Comparison of ENCODE assay signal across 1 cellular context in the genomic region with DNA sequence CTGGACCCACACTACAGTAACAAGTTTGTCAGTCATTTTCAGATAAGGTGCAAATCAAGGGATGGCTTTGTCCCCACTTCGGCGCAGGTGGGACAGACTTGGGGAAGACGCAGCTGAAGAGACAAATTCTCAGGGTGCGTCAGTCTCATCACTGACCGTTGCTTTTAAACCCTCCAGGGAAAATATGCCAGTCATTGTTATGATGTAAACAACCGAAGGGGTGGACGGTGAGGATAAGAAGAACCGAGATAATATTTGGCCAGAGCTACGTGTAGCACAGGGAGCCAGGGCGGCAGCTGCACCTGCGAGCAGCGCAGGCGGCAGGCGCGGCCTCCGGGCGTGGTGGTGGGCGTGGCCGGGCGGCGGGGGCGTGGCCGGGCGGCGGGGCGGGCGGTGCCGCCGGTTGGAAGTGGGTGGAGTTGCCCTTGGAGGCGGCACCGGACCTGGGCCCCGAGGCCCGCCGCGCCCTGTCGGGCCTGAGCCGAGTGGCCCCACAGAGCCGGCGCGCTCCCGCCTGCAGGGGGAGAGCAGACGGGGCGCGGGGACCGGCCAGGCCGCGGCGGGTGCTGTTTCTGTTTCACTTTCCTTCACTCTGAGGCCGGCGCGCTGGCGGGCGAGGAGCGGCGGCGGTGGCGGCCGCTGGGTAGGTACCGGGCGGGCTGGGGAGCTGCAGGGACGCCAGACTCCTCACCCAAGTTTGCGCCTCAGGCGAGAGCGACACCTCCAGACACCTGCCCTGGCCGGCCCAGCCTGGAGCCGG.
TF ChIP-seq lines count a peak whose summit lies in the region.

A gene (plus strand): TSS at position 470 of the 760 bp plus-strand sequence. CDS start 2,209 bp downstream, outside the sequence.

TF ChIP-seq in HepG2, 621 proteins besides CTCF, POLR2A, EP300 and RAD21 (continued from another document and continues in another):
- TF ChIP-seq, protein P1, sequence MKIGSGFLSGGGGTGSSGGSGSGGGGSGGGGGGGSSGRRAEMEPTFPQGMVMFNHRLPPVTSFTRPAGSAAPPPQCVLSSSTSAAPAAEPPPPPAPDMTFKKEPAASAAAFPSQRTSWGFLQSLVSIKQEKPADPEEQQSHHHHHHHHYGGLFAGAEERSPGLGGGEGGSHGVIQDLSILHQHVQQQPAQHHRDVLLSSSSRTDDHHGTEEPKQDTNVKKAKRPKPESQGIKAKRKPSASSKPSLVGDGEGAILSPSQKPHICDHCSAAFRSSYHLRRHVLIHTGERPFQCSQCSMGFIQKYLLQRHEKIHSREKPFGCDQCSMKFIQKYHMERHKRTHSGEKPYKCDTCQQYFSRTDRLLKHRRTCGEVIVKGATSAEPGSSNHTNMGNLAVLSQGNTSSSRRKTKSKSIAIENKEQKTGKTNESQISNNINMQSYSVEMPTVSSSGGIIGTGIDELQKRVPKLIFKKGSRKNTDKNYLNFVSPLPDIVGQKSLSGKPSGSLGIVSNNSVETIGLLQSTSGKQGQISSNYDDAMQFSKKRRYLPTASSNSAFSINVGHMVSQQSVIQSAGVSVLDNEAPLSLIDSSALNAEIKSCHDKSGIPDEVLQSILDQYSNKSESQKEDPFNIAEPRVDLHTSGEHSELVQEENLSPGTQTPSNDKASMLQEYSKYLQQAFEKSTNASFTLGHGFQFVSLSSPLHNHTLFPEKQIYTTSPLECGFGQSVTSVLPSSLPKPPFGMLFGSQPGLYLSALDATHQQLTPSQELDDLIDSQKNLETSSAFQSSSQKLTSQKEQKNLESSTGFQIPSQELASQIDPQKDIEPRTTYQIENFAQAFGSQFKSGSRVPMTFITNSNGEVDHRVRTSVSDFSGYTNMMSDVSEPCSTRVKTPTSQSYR (CRISPR knock-in tag; IDR thresholded peaks at IDR 0.05; ENCODE audit: borderline replicate concordance) = no peak
- TF ChIP-seq KDM2A (CRISPR knock-in tag; IDR thresholded peaks at IDR 0.05; ENCODE audit: borderline replicate concordance, low read depth) (peak; percentile 71), ESRRA (CRISPR knock-in tag; IDR thresholded peaks at IDR 0.05; ENCODE audit: low read depth) (no peak), ZSCAN29 (CRISPR knock-in tag; conservative IDR thresholded peaks at IDR 0.05) (no peak), RFXANK (CRISPR knock-in tag; IDR thresholded peaks at IDR 0.05) (no peak), ZFYVE20 (CRISPR knock-in tag; IDR thresholded peaks at IDR 0.05; ENCODE audit: borderline replicate concordance, low read depth) (no peak), KDM5B (CRISPR knock-in tag; IDR thresholded peaks at IDR 0.05; ENCODE audit: borderline replicate concordance) (peak; percentile 69; the same call in 1 of the 2 replicates), ZNF747 (CRISPR knock-in tag; IDR thresholded peaks at IDR 0.05; ENCODE audit: borderline replicate concordance) (0 out of 2 replicates have a peak, but pooled peaks have one; percentile 16), HDAC6 (IDR thresholded peaks at IDR 0.05; ENCODE audit: low read depth, low read length) (no peak), ZNF33A (CRISPR knock-in tag; IDR thresholded peaks at IDR 0.05; ENCODE audit: borderline replicate concordance) (no peak), RBAK (CRISPR knock-in tag; IDR thresholded peaks at IDR 0.05) (no peak), ZNF670 (CRISPR knock-in tag; IDR thresholded peaks at IDR 0.05; ENCODE audit: borderline replicate concordance) (no peak), LCORL (IDR thresholded peaks at IDR 0.05) (no peak), LCORL (CRISPR knock-in tag; IDR thresholded peaks at IDR 0.05) (peak; percentile 79), MIER2 (CRISPR knock-in tag; IDR thresholded peaks at IDR 0.05) (no peak), KDM5A (IDR thresholded peaks at IDR 0.05; ENCODE audit: borderline replicate concordance, low read length) (no peak; the same call in 1 of the 2 replicates), FOXA1 (IDR thresholded peaks at IDR 0.05) (no peak), FOXA1 (CRISPR knock-in tag; IDR thresholded peaks at IDR 0.05) (no peak; the same call in 1 of the 2 replicates), ZNF782 (CRISPR knock-in tag; IDR thresholded peaks at IDR 0.05; ENCODE audit: borderline replicate concordance) (no peak), ZNF781 (CRISPR knock-in tag; IDR thresholded peaks at IDR 0.05; ENCODE audit: borderline replicate concordance, not compliant biosample characterization) (no peak), ZNF562 (CRISPR knock-in tag; IDR thresholded peaks at IDR 0.05; ENCODE audit: borderline replicate concordance) (0 out of 2 replicates have a peak, but pooled peaks have one; percentile 42), ZNF746 (CRISPR knock-in tag; IDR thresholded peaks at IDR 0.05) (no peak; the same call in 1 of the 2 replicates)
- TF ChIP-seq, protein P2, sequence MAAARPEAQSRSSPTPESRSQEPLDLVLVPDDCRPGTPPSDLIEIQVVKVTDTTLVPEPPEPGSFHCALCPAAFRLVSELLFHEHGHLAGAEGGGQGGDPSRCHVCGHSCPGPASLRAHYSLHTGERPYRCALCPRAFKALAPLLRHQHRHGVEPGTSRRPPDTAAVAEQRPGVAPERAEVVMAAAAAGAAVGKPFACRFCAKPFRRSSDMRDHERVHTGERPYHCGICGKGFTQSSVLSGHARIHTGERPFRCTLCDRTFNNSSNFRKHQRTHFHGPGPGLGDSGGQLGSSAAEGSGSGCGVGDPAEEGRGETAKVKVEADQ (CRISPR knock-in tag; IDR thresholded peaks at IDR 0.05; ENCODE audit: borderline replicate concordance) = peak; percentile 11; the same call in 1 of the 2 replicates
- TF ChIP-seq, protein P3, sequence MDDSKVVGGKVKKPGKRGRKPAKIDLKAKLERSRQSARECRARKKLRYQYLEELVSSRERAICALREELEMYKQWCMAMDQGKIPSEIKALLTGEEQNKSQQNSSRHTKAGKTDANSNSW (CRISPR knock-in tag; IDR thresholded peaks at IDR 0.05; ENCODE audit: borderline replicate concordance) = no peak; the same call in 1 of the 2 replicates
- TF ChIP-seq, protein P4, sequence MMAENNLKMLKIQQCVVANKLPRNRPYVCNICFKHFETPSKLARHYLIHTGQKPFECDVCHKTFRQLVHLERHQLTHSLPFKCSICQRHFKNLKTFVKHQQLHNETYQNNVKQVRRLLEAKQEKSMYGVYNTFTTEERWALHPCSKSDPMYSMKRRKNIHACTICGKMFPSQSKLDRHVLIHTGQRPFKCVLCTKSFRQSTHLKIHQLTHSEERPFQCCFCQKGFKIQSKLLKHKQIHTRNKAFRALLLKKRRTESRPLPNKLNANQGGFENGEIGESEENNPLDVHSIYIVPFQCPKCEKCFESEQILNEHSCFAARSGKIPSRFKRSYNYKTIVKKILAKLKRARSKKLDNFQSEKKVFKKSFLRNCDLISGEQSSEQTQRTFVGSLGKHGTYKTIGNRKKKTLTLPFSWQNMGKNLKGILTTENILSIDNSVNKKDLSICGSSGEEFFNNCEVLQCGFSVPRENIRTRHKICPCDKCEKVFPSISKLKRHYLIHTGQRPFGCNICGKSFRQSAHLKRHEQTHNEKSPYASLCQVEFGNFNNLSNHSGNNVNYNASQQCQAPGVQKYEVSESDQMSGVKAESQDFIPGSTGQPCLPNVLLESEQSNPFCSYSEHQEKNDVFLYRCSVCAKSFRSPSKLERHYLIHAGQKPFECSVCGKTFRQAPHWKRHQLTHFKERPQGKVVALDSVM (CRISPR knock-in tag; IDR thresholded peaks at IDR 0.05) = no peak; the same call in 1 of the 2 replicates
- TF ChIP-seq, protein P5, sequence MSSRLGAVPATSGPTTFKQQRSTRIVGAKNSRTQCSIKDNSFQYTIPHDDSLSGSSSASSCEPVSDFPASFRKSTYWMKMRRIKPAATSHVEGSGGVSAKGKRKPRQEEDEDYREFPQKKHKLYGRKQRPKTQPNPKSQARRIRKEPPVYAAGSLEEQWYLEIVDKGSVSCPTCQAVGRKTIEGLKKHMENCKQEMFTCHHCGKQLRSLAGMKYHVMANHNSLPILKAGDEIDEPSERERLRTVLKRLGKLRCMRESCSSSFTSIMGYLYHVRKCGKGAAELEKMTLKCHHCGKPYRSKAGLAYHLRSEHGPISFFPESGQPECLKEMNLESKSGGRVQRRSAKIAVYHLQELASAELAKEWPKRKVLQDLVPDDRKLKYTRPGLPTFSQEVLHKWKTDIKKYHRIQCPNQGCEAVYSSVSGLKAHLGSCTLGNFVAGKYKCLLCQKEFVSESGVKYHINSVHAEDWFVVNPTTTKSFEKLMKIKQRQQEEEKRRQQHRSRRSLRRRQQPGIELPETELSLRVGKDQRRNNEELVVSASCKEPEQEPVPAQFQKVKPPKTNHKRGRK (CRISPR knock-in tag; IDR thresholded peaks at IDR 0.05) = no peak
- TF ChIP-seq, protein P6, sequence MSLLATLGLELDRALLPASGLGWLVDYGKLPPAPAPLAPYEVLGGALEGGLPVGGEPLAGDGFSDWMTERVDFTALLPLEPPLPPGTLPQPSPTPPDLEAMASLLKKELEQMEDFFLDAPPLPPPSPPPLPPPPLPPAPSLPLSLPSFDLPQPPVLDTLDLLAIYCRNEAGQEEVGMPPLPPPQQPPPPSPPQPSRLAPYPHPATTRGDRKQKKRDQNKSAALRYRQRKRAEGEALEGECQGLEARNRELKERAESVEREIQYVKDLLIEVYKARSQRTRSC (CRISPR knock-in tag; IDR thresholded peaks at IDR 0.05; ENCODE audit: low read depth) = no peak
- TF ChIP-seq, protein P7, sequence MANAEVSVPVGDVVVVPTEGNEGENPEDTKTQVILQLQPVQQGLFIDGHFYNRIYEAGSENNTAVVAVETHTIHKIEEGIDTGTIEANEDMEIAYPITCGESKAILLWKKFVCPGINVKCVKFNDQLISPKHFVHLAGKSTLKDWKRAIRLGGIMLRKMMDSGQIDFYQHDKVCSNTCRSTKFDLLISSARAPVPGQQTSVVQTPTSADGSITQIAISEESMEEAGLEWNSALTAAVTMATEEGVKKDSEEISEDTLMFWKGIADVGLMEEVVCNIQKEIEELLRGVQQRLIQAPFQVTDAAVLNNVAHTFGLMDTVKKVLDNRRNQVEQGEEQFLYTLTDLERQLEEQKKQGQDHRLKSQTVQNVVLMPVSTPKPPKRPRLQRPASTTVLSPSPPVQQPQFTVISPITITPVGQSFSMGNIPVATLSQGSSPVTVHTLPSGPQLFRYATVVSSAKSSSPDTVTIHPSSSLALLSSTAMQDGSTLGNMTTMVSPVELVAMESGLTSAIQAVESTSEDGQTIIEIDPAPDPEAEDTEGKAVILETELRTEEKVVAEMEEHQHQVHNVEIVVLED (CRISPR knock-in tag; IDR thresholded peaks at IDR 0.05; ENCODE audit: borderline replicate concordance) = no peak
- TF ChIP-seq, protein P8, sequence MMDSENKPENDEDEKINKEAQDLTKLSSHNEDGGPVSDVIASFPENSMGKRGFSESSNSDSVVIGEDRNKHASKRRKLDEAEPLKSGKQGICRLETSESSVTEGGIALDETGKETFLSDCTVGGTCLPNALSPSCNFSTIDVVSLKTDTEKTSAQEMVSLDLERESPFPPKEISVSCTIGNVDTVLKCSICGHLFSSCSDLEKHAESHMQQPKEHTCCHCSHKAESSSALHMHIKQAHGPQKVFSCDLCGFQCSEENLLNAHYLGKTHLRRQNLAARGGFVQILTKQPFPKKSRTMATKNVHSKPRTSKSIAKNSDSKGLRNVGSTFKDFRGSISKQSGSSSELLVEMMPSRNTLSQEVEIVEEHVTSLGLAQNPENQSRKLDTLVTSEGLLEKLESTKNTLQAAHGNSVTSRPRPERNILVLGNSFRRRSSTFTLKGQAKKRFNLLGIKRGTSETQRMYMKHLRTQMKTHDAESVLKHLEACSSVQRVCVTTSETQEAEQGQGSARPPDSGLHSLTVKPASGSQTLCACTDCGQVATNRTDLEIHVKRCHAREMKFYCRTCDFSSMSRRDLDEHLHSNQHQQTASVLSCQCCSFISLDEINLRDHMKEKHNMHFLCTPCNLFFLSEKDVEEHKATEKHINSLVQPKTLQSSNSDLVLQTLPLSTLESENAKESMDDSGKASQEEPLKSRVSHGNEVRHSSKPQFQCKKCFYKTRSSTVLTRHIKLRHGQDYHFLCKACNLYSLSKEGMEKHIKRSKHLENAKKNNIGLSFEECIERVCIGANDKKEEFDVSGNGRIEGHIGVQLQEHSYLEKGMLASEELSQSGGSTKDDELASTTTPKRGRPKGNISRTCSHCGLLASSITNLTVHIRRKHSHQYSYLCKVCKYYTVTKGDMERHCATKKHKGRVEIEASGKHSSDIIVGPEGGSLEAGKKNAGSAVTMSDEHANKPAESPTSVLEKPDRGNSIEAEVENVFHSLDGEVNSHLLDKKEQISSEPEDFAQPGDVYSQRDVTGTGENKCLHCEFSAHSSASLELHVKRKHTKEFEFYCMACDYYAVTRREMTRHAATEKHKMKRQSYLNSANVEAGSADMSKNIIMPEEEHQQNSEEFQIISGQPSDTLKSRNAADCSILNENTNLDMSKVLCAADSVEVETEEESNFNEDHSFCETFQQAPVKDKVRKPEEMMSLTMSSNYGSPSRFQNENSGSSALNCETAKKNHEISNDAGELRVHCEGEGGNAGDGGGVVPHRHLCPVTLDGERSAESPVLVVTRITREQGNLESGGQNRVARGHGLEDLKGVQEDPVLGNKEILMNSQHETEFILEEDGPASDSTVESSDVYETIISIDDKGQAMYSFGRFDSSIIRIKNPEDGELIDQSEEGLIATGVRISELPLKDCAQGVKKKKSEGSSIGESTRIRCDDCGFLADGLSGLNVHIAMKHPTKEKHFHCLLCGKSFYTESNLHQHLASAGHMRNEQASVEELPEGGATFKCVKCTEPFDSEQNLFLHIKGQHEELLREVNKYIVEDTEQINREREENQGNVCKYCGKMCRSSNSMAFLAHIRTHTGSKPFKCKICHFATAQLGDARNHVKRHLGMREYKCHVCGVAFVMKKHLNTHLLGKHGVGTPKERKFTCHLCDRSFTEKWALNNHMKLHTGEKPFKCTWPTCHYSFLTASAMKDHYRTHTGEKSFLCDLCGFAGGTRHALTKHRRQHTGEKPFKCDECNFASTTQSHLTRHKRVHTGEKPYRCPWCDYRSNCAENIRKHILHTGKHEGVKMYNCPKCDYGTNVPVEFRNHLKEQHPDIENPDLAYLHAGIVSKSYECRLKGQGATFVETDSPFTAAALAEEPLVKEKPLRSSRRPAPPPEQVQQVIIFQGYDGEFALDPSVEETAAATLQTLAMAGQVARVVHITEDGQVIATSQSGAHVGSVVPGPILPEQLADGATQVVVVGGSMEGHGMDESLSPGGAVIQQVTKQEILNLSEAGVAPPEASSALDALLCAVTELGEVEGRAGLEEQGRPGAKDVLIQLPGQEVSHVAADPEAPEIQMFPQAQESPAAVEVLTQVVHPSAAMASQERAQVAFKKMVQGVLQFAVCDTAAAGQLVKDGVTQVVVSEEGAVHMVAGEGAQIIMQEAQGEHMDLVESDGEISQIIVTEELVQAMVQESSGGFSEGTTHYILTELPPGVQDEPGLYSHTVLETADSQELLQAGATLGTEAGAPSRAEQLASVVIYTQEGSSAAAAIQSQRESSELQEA (CRISPR knock-in tag; IDR thresholded peaks at IDR 0.05; ENCODE audit: not compliant biosample characterization) = no peak
- TF ChIP-seq, protein P9, sequence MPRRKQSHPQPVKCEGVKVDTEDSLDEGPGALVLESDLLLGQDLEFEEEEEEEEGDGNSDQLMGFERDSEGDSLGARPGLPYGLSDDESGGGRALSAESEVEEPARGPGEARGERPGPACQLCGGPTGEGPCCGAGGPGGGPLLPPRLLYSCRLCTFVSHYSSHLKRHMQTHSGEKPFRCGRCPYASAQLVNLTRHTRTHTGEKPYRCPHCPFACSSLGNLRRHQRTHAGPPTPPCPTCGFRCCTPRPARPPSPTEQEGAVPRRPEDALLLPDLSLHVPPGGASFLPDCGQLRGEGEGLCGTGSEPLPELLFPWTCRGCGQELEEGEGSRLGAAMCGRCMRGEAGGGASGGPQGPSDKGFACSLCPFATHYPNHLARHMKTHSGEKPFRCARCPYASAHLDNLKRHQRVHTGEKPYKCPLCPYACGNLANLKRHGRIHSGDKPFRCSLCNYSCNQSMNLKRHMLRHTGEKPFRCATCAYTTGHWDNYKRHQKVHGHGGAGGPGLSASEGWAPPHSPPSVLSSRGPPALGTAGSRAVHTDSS (CRISPR knock-in tag; conservative IDR thresholded peaks at IDR 0.05) = no peak
